In the genomic region with DNA sequence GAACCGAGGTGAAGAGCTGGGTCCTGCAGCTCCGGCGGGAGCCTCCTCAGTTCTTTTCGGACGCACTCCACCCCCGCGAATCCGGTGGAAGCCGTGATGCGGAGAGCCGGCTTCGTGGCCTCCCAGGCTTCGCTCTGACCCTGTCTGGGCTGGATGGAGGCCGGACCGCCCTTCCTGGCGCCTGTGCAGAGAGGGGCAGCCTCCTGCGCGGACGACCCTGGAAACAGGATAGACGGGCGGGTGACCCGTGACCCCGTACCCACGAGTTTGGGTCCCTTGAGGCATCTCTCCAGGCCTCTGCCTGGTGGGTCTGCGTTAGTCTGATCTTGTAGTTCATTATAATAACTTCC, we compare ENCODE assay signal across 8 cellular contexts.
DNase-seq lines count a peak whose midpoint lies in the region; ATAC-seq, FAIRE-seq and TF ChIP-seq lines count a peak whose summit lies in the region.
"Not testable (repeated sequence)": the region's sequence is repeated elsewhere in the genome, so short reads cannot be mapped to it uniquely, and the experiment has no call there.

No MANE protein-coding gene starts in this region.

- H3K9me3 ChIP-seq in HUES64 (ENCODE audit: insufficient read depth, low read depth, low read length); esophagus squamous epithelium; lower lobe of right lung; small intestine (ENCODE audit: control insufficient read depth, low read depth): not testable (repeated sequence)

- H3K27ac ChIP-seq in HUES64 (ENCODE audit: low read depth, low read length) (peak overlapping the region; percentile 77), esophagus squamous epithelium (peak overlapping the region; percentile 90 to 97 (median 96)), lower lobe of right lung (peak overlapping the region; percentile 96), small intestine (ENCODE audit: low read depth in 1 of 2, low read length in 1 of 2) (peak overlapping the region; percentile 98 to 99)

- 15% methylated on average over 24 of the region's 25 CpGs for WGBS in HUES64
- 0 to 5% methylated on average over 11 to 22 of the region's 25 CpGs for WGBS in esophagus squamous epithelium, 2 donors
- 9 to 19% (median 10%) methylated on average over 23 to 25 of the region's 25 CpGs for WGBS in small intestine, 3 donors

- not testable (repeated sequence) for H3K36me3 ChIP-seq in HUES64 (ENCODE audit: insufficient read depth, low read length); lower lobe of right lung; small intestine (ENCODE audit: control insufficient read depth in 2 of 2, insufficient read depth in 2 of 2, low read length in 2 of 2)
- H3K36me3 ChIP-seq in esophagus squamous epithelium: peaks cover 0 to 26% (median 0%) of the 10 kb centered on the region in 3 donors

- ATAC-seq in GM18909 (IDR thresholded peaks at IDR 0.05; ENCODE audit: poor library complexity, unreplicated experiment) (peak; percentile 51), HG02642 (IDR thresholded peaks at IDR 0.05; ENCODE audit: poor library complexity, unreplicated experiment) (peak; percentile 38), lower lobe of right lung (peak; percentile 38 to 49)

- TF ChIP-seq CTCF in AG10803 (conservative IDR thresholded peaks at IDR 0.05; ENCODE audit: low read length); esophagus squamous epithelium (IDR thresholded peaks at IDR 0.05); lower lobe of right lung (IDR thresholded peaks at IDR 0.05): not testable (repeated sequence)

- intact Hi-C loops in esophagus squamous epithelium (cut with DNase I); lower lobe of right lung (cut with DNase I): not testable (repeated sequence)

- not testable (repeated sequence) for H3K27me3 ChIP-seq in HUES64 (ENCODE audit: insufficient read depth, low read length); esophagus squamous epithelium; lower lobe of right lung (ENCODE audit: low read depth); small intestine (ENCODE audit: control insufficient read depth in 2 of 2, insufficient read depth in 2 of 2, low read length in 2 of 2)

- H3K4me1 ChIP-seq in HUES64 (ENCODE audit: insufficient read depth, low read length); small intestine (ENCODE audit: control insufficient read depth in 2 of 2, insufficient read depth in 1 of 2, low read depth in 1 of 2, low read length in 1 of 2): not testable (repeated sequence)
- H3K4me1 ChIP-seq in esophagus squamous epithelium (peaks cover 5 to 54% (median 21%) of the 10 kb centered on the region in 3 donors), lower lobe of right lung (peaks cover 42% of the 10 kb centered on the region)

- peak overlapping the region; percentile 90 for H3K9ac ChIP-seq in HUES64 (ENCODE audit: low read depth, low read length)

- not testable (repeated sequence) for DNase-seq in AG10803 (ENCODE audit: low read depth); esophagus squamous epithelium (lab: John Stamatoyannopoulos, UW); small intestine
- DNase-seq in activated gamma-delta T cell treated with Interleukin-2 at 50 U/mL for 16 hours (peak; percentile 44), lower lobe of right lung (peak; percentile 86)

- H3K4me3 ChIP-seq in AG10803 (ENCODE audit: low read length): peak overlapping the region; percentile 94
- peak overlapping the region; percentile 94 for H3K4me3 ChIP-seq in HUES64 (ENCODE audit: low read length)
- H3K4me3 ChIP-seq in esophagus squamous epithelium: peak overlapping the region; percentile 67 to 90 (median 73)
- peak overlapping the region; percentile 88 for H3K4me3 ChIP-seq in lower lobe of right lung
- H3K4me3 ChIP-seq in small intestine (ENCODE audit: low read depth in 1 of 2, low read length in 2 of 2): peak overlapping the region; percentile 84 to 98

- not testable (repeated sequence) for FAIRE-seq in small intestine (lab: Jason Lieb, UNC)

- TF ChIP-seq POLR2A in esophagus squamous epithelium (IDR thresholded peaks at IDR 0.05): not testable (repeated sequence)
